10 cellular contexts compared by ENCODE assay signal in the genomic region with DNA sequence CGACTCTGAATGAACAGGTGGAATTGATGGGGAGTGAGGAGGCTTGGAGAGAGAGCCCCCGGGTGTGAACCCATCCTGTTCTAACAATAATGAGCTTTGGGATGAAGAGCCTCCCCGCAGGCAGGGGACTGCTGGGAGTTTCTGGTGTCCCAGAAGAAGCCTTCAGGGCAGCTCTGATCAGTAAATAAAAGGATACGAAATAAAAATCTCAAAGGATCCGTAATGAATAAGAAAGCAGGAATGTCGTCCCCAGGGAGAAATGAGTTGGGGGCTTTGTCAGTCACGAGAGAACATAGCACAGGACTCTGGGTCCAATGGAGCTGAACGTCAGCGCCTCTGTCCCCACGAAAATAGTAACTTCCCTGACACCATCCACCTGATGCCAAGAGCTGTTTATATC.
A peak's percentile ranks its signal among the peaks of the same experiment; 100 is the strongest.
DNase-seq lines count a peak whose midpoint lies in the region; ATAC-seq and TF ChIP-seq lines count a peak whose summit lies in the region.
"Had no signal": no experiment of that assay in that cellular context is flagged by ENCODE, and none has a peak within 500 bp of the region (broad histone marks: within the 10 kb centered on the region; RNA-seq: fewer than 3 reads in every experiment).

No MANE protein-coding gene starts in this region.

- no peaks in the 10 kb centered on the region for H3K36me3 ChIP-seq in SK-N-SH (replicated peaks in 1 of 2; ENCODE audit: control insufficient read depth in 1 of 2, insufficient read depth in 2 of 2, low read length in 1 of 2)
- H3K36me3 ChIP-seq in lower lobe of right lung, result no peaks in the 10 kb centered on the region
- H3K36me3 ChIP-seq in tibial artery, result no peaks in the 10 kb centered on the region

- peaks cover 18% of the 10 kb centered on the region for H3K4me1 Mint-ChIP-seq in chondrocyte (ENCODE audit: low read depth)

- no peak overlapping the region for H2AFZ ChIP-seq in SK-N-SH (ENCODE audit: low read depth)

- H3K9me3 ChIP-seq in SK-N-SH, result no peaks in the 10 kb centered on the region
- H3K9me3 ChIP-seq in lower lobe of right lung, result no peaks in the 10 kb centered on the region
- H3K9me3 ChIP-seq in tibial artery, result no peaks in the 10 kb centered on the region

- WGBS in SK-N-SH (ENCODE audit: low lambda C conversion rate), result 41% methylated on average over 10 of the region's 10 CpGs

- H3K27ac Mint-ChIP-seq in chondrocyte (ENCODE audit: unreplicated experiment), result peak overlapping the region; percentile 94
- H3K27ac Mint-ChIP-seq: mesothelial cell of epicardium; T-helper 2 cell treated with Interferon-gamma antibody and Interleukin-4, amounts not matched to agents 5 μg/mL and 100 μg/mL, for 36 hours had no signal

- peaks cover 5% of the 10 kb centered on the region; the same call in 1 of the 2 replicates for H4K20me1 ChIP-seq in SK-N-SH (ENCODE audit: insufficient read depth)

- H3K9me2 ChIP-seq in SK-N-SH, result no peaks in the 10 kb centered on the region

- ATAC-seq in SK-N-SH treated with all-trans-retinoic acid at 6 μM for 48 hours (no peak), lower lobe of right lung (no peak)

- H3F3A ChIP-seq in SK-N-SH (replicated peaks; ENCODE audit: insufficient read depth), result peaks cover 18% of the 10 kb centered on the region

- H3K27ac ChIP-seq in SK-N-SH (ENCODE audit: low read depth in 2 of 2, low read length in 1 of 2) (peak overlapping the region; percentile 84 to 92), lower lobe of right lung (peak overlapping the region; percentile 18), tibial artery (peak overlapping the region; percentile 50 to 51), RWPE1 (no peak overlapping the region)

- H3K79me2 ChIP-seq in SK-N-SH (ENCODE audit: insufficient read depth), result peaks cover 3% of the 10 kb centered on the region; the same call in 1 of the 2 replicates

- H3K9ac ChIP-seq in SK-N-SH, result peak overlapping the region; percentile 44; the same call in 1 of the 2 replicates

- TF ChIP-seq RAD21 in SK-N-SH (IDR thresholded peaks at IDR 0.05; ENCODE audit: low read length), result no peak

- H3K4me1 ChIP-seq in SK-N-SH (ENCODE audit: control insufficient read depth in 1 of 2, insufficient read depth in 2 of 2, low read depth in 1 of 2, low read length in 1 of 2) (peaks cover 12 to 35% of the 10 kb centered on the region in 2 experiments), lower lobe of right lung (peaks cover 26% of the 10 kb centered on the region), tibial artery (peaks cover 0 to 24% (median 11%) of the 10 kb centered on the region in 4 donors)

- H3K9me3 Mint-ChIP-seq in chondrocyte (ENCODE audit: low read depth), result no peaks in the 10 kb centered on the region
- H3K9me3 Mint-ChIP-seq: T-helper 2 cell treated with Interferon-gamma antibody and Interleukin-4, amounts not matched to agents 5 μg/mL and 100 μg/mL, for 36 hours had no signal

- TF ChIP-seq CTCF in SK-N-SH (IDR thresholded peaks at IDR 0.05) (no peak), chondrocyte (IDR thresholded peaks at IDR 0.05) (no peak), lower lobe of right lung (IDR thresholded peaks at IDR 0.05) (no peak), tibial artery (IDR thresholded peaks at IDR 0.05) (no peak), RWPE1 (conservative IDR thresholded peaks at IDR 0.05; ENCODE audit: low read depth) (no peak)

- POLR2A ChIA-PET in SK-N-SH (lab: Yijun Ruan, JAX), result interaction anchor here (0.6 to 2.4 kb wide), 8 partner anchors 14 to 117 kb away, joined by 3 to 17 read pairs (median 6); a partner anchor contains a TSS
- POLR2A ChIA-PET in RWPE1 (lab: Yijun Ruan, JAX; ENCODE audit: low non-redundant PET), result no interaction called here

- peak overlapping the region; percentile 75 for H3K4me3 Mint-ChIP-seq in chondrocyte (ENCODE audit: unreplicated experiment)
- H3K4me3 Mint-ChIP-seq: mesothelial cell of epicardium; T-helper 2 cell treated with Interferon-gamma antibody and Interleukin-4, amounts not matched to agents 5 μg/mL and 100 μg/mL, for 36 hours had no signal

- intact Hi-C loops in lower lobe of right lung (cut with DNase I) (no loop called here), tibial artery (cut with DNase I; ENCODE audit: low total_unique reads) (no loop called here)

- H3K36me3 Mint-ChIP-seq in chondrocyte (ENCODE audit: low read depth), result no peaks in the 10 kb centered on the region
- H3K36me3 Mint-ChIP-seq: mesothelial cell of epicardium had no signal

- H3K4me2 ChIP-seq in SK-N-SH, result peak overlapping the region; percentile 51

- H3K27me3 Mint-ChIP-seq in chondrocyte (ENCODE audit: low read depth), result no peaks in the 10 kb centered on the region

- peak overlapping the region; percentile 35 to 44 for H3K4me3 ChIP-seq in SK-N-SH (ENCODE audit: low read depth in 2 of 2, low read length in 1 of 2)
- peak overlapping the region; percentile 30 for H3K4me3 ChIP-seq in lower lobe of right lung
- H3K4me3 ChIP-seq in tibial artery, result peak overlapping the region in 1 of 2 donors; percentile 37

- no peak for TF ChIP-seq EP300 in SK-N-SH (IDR thresholded peaks at IDR 0.05; ENCODE audit: borderline replicate concordance in 1 of 2, low read depth in 1 of 2, low read length in 1 of 2)

- CTCF ChIA-PET in SK-N-SH (lab: Yijun Ruan, JAX), result interaction anchor here (1.1 to 11.2 kb wide), 15 partner anchors 9 to 216 kb away, joined by 3 to 96 read pairs (median 4); a partner anchor contains a TSS
- CTCF ChIA-PET in RWPE1 (lab: Yijun Ruan, JAX), result interaction anchor here (0.6 to 1.3 kb wide), 2 partner anchors 15 to 521 kb away, joined by 4 to 6 read pairs; no protein-coding TSS in a partner anchor

- DNase-seq in SK-N-SH (no peak), chondrocyte (ENCODE audit: low spot score) (no peak), lower lobe of right lung (no peak), tibial artery (peak in 1 of 2 donors; percentile 65), RWPE1 (ENCODE audit: low spot score) (no peak), cerebellar cortex (ENCODE audit: low spot score) (no peak)
- no peak for DNase-seq in activated naive CD4-positive, alpha-beta T cell treated with Interleukin-2 at 50 U/mL for 16 hours

- H3K27me3 ChIP-seq in SK-N-SH (ENCODE audit: insufficient read depth) (no peaks in the 10 kb centered on the region), lower lobe of right lung (ENCODE audit: low read depth) (no peaks in the 10 kb centered on the region), tibial artery (no peaks in the 10 kb centered on the region)

TF ChIP-seq in SK-N-SH, 30 proteins besides CTCF, POLR2A, EP300 and RAD21 (continues in another document):
- TF ChIP-seq FOSL2 (IDR thresholded peaks at IDR 0.05; ENCODE audit: borderline replicate concordance, low read depth) (0 out of 2 replicates have a peak, but pooled peaks have one; percentile 14), YY1 (IDR thresholded peaks at IDR 0.05; ENCODE audit: low read depth) (no peak)
- TF ChIP-seq, protein P1, sequence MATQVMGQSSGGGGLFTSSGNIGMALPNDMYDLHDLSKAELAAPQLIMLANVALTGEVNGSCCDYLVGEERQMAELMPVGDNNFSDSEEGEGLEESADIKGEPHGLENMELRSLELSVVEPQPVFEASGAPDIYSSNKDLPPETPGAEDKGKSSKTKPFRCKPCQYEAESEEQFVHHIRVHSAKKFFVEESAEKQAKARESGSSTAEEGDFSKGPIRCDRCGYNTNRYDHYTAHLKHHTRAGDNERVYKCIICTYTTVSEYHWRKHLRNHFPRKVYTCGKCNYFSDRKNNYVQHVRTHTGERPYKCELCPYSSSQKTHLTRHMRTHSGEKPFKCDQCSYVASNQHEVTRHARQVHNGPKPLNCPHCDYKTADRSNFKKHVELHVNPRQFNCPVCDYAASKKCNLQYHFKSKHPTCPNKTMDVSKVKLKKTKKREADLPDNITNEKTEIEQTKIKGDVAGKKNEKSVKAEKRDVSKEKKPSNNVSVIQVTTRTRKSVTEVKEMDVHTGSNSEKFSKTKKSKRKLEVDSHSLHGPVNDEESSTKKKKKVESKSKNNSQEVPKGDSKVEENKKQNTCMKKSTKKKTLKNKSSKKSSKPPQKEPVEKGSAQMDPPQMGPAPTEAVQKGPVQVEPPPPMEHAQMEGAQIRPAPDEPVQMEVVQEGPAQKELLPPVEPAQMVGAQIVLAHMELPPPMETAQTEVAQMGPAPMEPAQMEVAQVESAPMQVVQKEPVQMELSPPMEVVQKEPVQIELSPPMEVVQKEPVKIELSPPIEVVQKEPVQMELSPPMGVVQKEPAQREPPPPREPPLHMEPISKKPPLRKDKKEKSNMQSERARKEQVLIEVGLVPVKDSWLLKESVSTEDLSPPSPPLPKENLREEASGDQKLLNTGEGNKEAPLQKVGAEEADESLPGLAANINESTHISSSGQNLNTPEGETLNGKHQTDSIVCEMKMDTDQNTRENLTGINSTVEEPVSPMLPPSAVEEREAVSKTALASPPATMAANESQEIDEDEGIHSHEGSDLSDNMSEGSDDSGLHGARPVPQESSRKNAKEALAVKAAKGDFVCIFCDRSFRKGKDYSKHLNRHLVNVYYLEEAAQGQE (IDR thresholded peaks at IDR 0.05; ENCODE audit: low read depth, low read length), result no peak

TF ChIP-seq in SK-N-SH treated with all-trans-retinoic acid at 6 μM for 48 hours, 23 proteins besides CTCF, POLR2A, EP300 and RAD21 (continues in another document):
- TF ChIP-seq, protein P2, sequence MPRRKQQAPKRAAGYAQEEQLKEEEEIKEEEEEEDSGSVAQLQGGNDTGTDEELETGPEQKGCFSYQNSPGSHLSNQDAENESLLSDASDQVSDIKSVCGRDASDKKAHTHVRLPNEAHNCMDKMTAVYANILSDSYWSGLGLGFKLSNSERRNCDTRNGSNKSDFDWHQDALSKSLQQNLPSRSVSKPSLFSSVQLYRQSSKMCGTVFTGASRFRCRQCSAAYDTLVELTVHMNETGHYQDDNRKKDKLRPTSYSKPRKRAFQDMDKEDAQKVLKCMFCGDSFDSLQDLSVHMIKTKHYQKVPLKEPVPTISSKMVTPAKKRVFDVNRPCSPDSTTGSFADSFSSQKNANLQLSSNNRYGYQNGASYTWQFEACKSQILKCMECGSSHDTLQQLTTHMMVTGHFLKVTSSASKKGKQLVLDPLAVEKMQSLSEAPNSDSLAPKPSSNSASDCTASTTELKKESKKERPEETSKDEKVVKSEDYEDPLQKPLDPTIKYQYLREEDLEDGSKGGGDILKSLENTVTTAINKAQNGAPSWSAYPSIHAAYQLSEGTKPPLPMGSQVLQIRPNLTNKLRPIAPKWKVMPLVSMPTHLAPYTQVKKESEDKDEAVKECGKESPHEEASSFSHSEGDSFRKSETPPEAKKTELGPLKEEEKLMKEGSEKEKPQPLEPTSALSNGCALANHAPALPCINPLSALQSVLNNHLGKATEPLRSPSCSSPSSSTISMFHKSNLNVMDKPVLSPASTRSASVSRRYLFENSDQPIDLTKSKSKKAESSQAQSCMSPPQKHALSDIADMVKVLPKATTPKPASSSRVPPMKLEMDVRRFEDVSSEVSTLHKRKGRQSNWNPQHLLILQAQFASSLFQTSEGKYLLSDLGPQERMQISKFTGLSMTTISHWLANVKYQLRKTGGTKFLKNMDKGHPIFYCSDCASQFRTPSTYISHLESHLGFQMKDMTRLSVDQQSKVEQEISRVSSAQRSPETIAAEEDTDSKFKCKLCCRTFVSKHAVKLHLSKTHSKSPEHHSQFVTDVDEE (CRISPR knock-in tag; IDR thresholded peaks at IDR 0.05), result no peak
